In the genomic region with DNA sequence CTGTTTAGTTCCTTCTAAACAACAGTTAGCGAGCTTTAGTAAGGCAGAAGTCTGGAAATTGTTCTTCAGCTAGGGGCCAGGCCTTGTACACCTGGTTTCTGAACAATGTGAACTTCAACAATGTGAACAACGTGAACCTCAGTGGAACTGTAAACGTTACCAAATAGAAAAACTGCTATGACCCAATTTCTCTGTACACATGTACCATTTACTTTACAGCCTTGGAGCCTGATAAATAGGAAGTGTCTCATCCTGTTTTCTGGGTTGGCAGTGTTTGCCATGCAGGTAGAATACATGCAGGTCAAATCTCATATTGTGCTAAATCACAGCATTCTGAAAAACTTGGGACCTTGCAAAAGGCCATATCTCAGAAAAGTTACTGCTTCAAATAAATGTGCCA, we compare ENCODE assay signal across 16 cellular contexts. TPM values are rescaled to one million over a fixed set of nuclear protein-coding genes. Genes with fewer than 3 reads are reported as not detected.
"Had no signal": no experiment of that assay in that cellular context is flagged by ENCODE, and none has a peak within 500 bp of the region (broad histone marks: within the 10 kb centered on the region; RNA-seq: fewer than 3 reads in every experiment).

No MANE protein-coding gene starts in this region.

- H3K27me3 ChIP-seq: body of pancreas, thyroid gland had no signal

- H3K4me3 ChIP-seq: body of pancreas, SJSA1 had no signal

- H3K27ac ChIP-seq: body of pancreas, foreskin keratinocyte, SJSA1 had no signal

- H3K4me1 ChIP-seq: foreskin keratinocyte, SJSA1 had no signal

- H3K9me3 ChIP-seq: body of pancreas, SJSA1, thyroid gland had no signal

- ATAC-seq: body of pancreas, foreskin keratinocyte, natural killer cell, sciatic nerve had no signal

- H3K36me3 ChIP-seq: SJSA1, thyroid gland had no signal

- DNase-seq: activated B cell treated with CpG ODN at 0.5 μM for 24 hours; activated CD4-positive, alpha-beta T cell treated with anti-CD3 and anti-CD28 coated beads, Interleukin-2, amount 10 ng/mL, durations not matched to agents 24 days and 14 days; activated CD8-positive, alpha-beta memory T cell treated with anti-CD3 and anti-CD28 coated beads for 24 hours; activated gamma-delta T cell treated with Interleukin-2 at 50 U/mL for 16 hours; amygdala; body of pancreas; effector CD8-positive, alpha-beta T cell; foreskin keratinocyte; head of caudate nucleus; natural killer cell; stimulated activated CD4-positive, alpha-beta T cell treated with anti-CD3 and anti-CD28 coated beads, Interleukin-1b, Interleukin-23, amount 100 ng/mL, for 48 hours; thyroid gland had no signal

RNA-seq across cellular contexts. Expression of gene STEAP4, which starts 1.6 kb away (rescaled TPM):
- total RNA-seq: endothelial cell of umbilical vein; SJSA1; T-helper 2 cell treated with Interferon-gamma antibody and Interleukin-4, amounts not matched to agents 100 ng/mL and 5 ng/mL, for 36 hours had no signal
- polyA plus RNA-seq: endothelial cell of umbilical vein had no signal
